ENCODE assay signal across 1 cellular context in the genomic region with DNA sequence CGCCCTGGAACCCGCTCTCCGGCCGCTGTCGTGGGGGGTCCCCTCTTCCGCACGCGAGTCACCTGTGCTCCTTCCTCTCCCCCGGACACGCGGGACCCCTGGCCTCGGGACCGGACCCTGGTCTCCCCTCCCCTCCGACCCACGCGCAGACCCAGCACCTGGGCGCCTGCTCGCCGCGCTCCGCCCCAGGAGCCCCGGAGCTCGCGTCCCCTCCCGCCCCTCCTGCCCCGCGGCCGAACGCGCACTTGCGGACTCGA.
TF ChIP-seq lines count a peak whose summit lies in the region.

No MANE protein-coding gene starts in this region.

TF ChIP-seq in IMR-90, 13 proteins besides CTCF, POLR2A, EP300 and RAD21:
- TF ChIP-seq RFX5 (IDR thresholded peaks at IDR 0.05; ENCODE audit: low read depth, low read length) (no peak), NFE2L2 (IDR thresholded peaks at IDR 0.05; ENCODE audit: low read depth, low read length) (no peak), SMC3 (IDR thresholded peaks at IDR 0.05; ENCODE audit: low read depth, low read length) (no peak), CHD1 (IDR thresholded peaks at IDR 0.05; ENCODE audit: low read depth, low read length) (no peak), MAZ (IDR thresholded peaks at IDR 0.05; ENCODE audit: borderline replicate concordance, low read depth, low read length) (no peak), RCOR1 (IDR thresholded peaks at IDR 0.05; ENCODE audit: insufficient replicate concordance, low read length) (no peak), MAFK (IDR thresholded peaks at IDR 0.05; ENCODE audit: low read depth, low read length) (no peak), MXI1 (IDR thresholded peaks at IDR 0.05; ENCODE audit: borderline replicate concordance, low read depth, low read length) (no peak), CEBPB (IDR thresholded peaks at IDR 0.05; ENCODE audit: low read depth, low read length) (no peak), BHLHE40 (IDR thresholded peaks at IDR 0.05; ENCODE audit: low read depth, low read length) (no peak), FOS (IDR thresholded peaks at IDR 0.05; ENCODE audit: low read depth, low read length) (no peak)
- TF ChIP-seq, protein P1, sequence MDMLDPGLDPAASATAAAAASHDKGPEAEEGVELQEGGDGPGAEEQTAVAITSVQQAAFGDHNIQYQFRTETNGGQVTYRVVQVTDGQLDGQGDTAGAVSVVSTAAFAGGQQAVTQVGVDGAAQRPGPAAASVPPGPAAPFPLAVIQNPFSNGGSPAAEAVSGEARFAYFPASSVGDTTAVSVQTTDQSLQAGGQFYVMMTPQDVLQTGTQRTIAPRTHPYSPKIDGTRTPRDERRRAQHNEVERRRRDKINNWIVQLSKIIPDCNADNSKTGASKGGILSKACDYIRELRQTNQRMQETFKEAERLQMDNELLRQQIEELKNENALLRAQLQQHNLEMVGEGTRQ (IDR thresholded peaks at IDR 0.05; ENCODE audit: low read depth, low read length): no peak
- TF ChIP-seq, protein P2, sequence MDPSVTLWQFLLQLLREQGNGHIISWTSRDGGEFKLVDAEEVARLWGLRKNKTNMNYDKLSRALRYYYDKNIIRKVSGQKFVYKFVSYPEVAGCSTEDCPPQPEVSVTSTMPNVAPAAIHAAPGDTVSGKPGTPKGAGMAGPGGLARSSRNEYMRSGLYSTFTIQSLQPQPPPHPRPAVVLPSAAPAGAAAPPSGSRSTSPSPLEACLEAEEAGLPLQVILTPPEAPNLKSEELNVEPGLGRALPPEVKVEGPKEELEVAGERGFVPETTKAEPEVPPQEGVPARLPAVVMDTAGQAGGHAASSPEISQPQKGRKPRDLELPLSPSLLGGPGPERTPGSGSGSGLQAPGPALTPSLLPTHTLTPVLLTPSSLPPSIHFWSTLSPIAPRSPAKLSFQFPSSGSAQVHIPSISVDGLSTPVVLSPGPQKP (IDR thresholded peaks at IDR 0.05; ENCODE audit: borderline replicate concordance, low read depth, low read length): no peak
